ENCODE assay signal across 8 cellular contexts in genomic region chr19:42283248-42284065, GRCh38. TPM values are rescaled to one million over a fixed set of nuclear protein-coding genes. Genes with fewer than 3 reads are reported as not detected.
DNase-seq lines count a peak whose midpoint lies in the region; ATAC-seq, FAIRE-seq and TF ChIP-seq lines count a peak whose summit lies in the region.

No MANE protein-coding gene starts in this region.

- peak in 1 of 2 donors; percentile 21 for TF ChIP-seq CTCF in right atrium auricular region (IDR thresholded peaks at IDR 0.05)

- H3K27ac ChIP-seq in right atrium auricular region (peak overlapping the region; percentile 97 to 99), urinary bladder (ENCODE audit: low read depth) (peak overlapping the region; percentile 93)

- peak; percentile 49 for ATAC-seq in HG02763 (IDR thresholded peaks at IDR 0.05; ENCODE audit: unreplicated experiment)

- DNase-seq in GM12891 (ENCODE audit: insufficient read length, low spot score) (peak; percentile 91), NCI-H1417 (lab: John Stamatoyannopoulos, UW) (peak; percentile 95 to 97 (median 95)), T follicular helper cell (ENCODE audit: low read depth) (peak; percentile 96), amniotic stem cell (lab: John Stamatoyannopoulos, UW) (peak; percentile 87), right atrium auricular region (ENCODE audit: low spot score) (peak; percentile 97), pulmonary artery endothelial cell (ENCODE audit: low read depth, low spot score) (peak; percentile 69)

- TF ChIP-seq POLR2A in GM12891 (IDR thresholded peaks at IDR 0.05; ENCODE audit: low read depth, low read length): 0 out of 2 replicates have a peak, but pooled peaks have one; percentile 8

- peaks cover 0 to 69% of the 10 kb centered on the region in 2 donors for H3K4me1 ChIP-seq in right atrium auricular region
- H3K4me1 ChIP-seq in urinary bladder (ENCODE audit: insufficient read depth): peaks cover 3% of the 10 kb centered on the region

- H3K27me3 ChIP-seq in right atrium auricular region: no peaks in the 10 kb centered on the region

- WGBS in urinary bladder: 2% methylated on average over 69 of the region's 73 CpGs

- FAIRE-seq in GM12891 (lab: Jason Lieb, UNC): peak; percentile 98

- H3K4me3 ChIP-seq in right atrium auricular region (peak overlapping the region; percentile 49 to 67), urinary bladder (ENCODE audit: low read depth, low read length) (peak overlapping the region; percentile 74)

- no peaks in the 10 kb centered on the region for H3K9me3 ChIP-seq in right atrium auricular region

- H3K36me3 ChIP-seq in right atrium auricular region (peaks cover 14% of the 10 kb centered on the region), urinary bladder (ENCODE audit: insufficient read depth) (peaks cover 5% of the 10 kb centered on the region)

TF ChIP-seq in GM12891, 5 proteins besides CTCF, POLR2A, EP300 and RAD21:
- TF ChIP-seq POLR2AphosphoS5 (IDR thresholded peaks at IDR 0.05; ENCODE audit: low read depth, low read length): no peak
- TF ChIP-seq POU2F2 (IDR thresholded peaks at IDR 0.05; ENCODE audit: low read depth, low read length): no peak
- TF ChIP-seq TAF1 (IDR thresholded peaks at IDR 0.05; ENCODE audit: low read depth, low read length): no peak
- no peak for TF ChIP-seq SPI1 (IDR thresholded peaks at IDR 0.05; ENCODE audit: low read depth, low read length)
- TF ChIP-seq PAX5 (IDR thresholded peaks at IDR 0.05; ENCODE audit: insufficient read depth, low read length, severe bottlenecking): no peak

RNA-seq across cellular contexts. Expression of gene CIC, which starts 14.4 kb away (rescaled TPM):
- polyA plus RNA-seq in GM12891 (2012; ENCODE audit: low read depth, missing spikeins): 18.5 TPM
- total RNA-seq in right atrium auricular region (10 to 100 TPM; 27.4 to 53.5 TPM), pulmonary artery endothelial cell (15.4 and 16.1 TPM in 2 replicates), urinary bladder (14.0 TPM)
- polyA plus RNA-seq in urinary bladder: 59.5 TPM

RNA-seq across cellular contexts. Expression of gene PRR19, which starts 18.5 kb away (rescaled TPM):
- polyA plus RNA-seq in GM12891 (2012; ENCODE audit: low read depth, missing spikeins): 0.40 TPM
- total RNA-seq in right atrium auricular region (under 1 TPM in 1 of 2 donors, not detected in 1; 0.59 TPM), pulmonary artery endothelial cell (0.21 and 0.26 TPM in 2 replicates), urinary bladder (not detected)
- 1.0 TPM for polyA plus RNA-seq in urinary bladder

RNA-seq across cellular contexts. Expression of gene PAFAH1B3, which starts 19.0 kb away (rescaled TPM):
- 25.0 TPM for polyA plus RNA-seq in GM12891 (2012; ENCODE audit: low read depth, missing spikeins)
- total RNA-seq in right atrium auricular region (1 to 10 TPM; 2.2 to 8.2 TPM), pulmonary artery endothelial cell (27.3 and 33.4 TPM in 2 replicates), urinary bladder (15.9 TPM)
- 20.9 TPM for polyA plus RNA-seq in urinary bladder

RNA-seq across cellular contexts. Expression of gene ERF, which starts 28.5 kb away (rescaled TPM):
- polyA plus RNA-seq in GM12891 (2012; ENCODE audit: low read depth, missing spikeins): 18.2 TPM
- total RNA-seq in right atrium auricular region: 10 to 100 TPM; 26.8 to 34.9 TPM
- total RNA-seq in pulmonary artery endothelial cell: 22.6 and 27.3 TPM in 2 replicates
- total RNA-seq in urinary bladder: 17.9 TPM
- polyA plus RNA-seq in urinary bladder: 50.9 TPM

RNA-seq across cellular contexts. Expression of gene TMEM145, which starts 29.7 kb away (rescaled TPM):
- 0.28 TPM for polyA plus RNA-seq in GM12891 (2012; ENCODE audit: low read depth, missing spikeins)
- total RNA-seq in right atrium auricular region (under 1 TPM in 1 of 2 donors, not detected in 1; 0.94 TPM), pulmonary artery endothelial cell (not detected in 2 replicates), urinary bladder (not detected)
- polyA plus RNA-seq in urinary bladder: 0.94 TPM

Comparison
In these comparisons a context has a peak if more than half of its experiments do, and no peak if none do; other contexts are left out.
1. Peak in every context shown above with its lines: DNase-seq, ATAC-seq, H3K4me3 ChIP-seq and H3K27ac ChIP-seq.